ENCODE assay signal across 18 cellular contexts in the genomic region with DNA sequence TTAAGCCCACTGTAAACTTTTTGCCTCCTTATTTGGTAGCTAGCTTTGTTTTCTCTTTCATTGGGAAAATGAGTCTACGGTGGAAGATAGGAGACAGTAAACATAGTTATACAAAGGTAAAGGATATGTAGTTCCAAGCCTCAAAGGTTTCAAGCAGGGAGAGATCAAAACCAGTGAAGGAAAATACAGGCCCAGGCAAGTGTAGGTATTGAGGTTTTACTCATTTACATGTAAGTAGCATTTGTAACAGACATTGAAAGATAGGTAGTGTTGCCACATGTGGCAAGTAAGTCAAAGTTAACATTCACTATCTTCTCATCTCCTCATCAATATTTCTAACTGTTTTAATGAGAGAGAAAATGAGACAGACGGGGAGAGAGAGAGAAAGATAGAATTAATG.
A peak's percentile ranks its signal among the peaks of the same experiment; 100 is the strongest.
DNase-seq lines count a peak whose midpoint lies in the region; FAIRE-seq and TF ChIP-seq lines count a peak whose summit lies in the region.
"Had no signal": no experiment of that assay in that cellular context is flagged by ENCODE, and none has a peak within 500 bp of the region (broad histone marks: within the 10 kb centered on the region; RNA-seq: fewer than 3 reads in every experiment).

No MANE protein-coding gene starts in this region.

- H3K36me3 ChIP-seq in bronchial epithelial cell (ENCODE audit: control insufficient read depth, insufficient read depth, low read length) = no peaks in the 10 kb centered on the region
- H3K36me3 ChIP-seq: BLaER1 had no signal

- H3K4me3 ChIP-seq in bronchial epithelial cell (ENCODE audit: low read depth, low read length) = no peak overlapping the region
- H3K4me3 ChIP-seq: BLaER1, GM23248 had no signal

- peak overlapping the region; percentile 41 for H3K27ac ChIP-seq in epithelial cell of prostate
- H3K27ac ChIP-seq: BLaER1, C4-2B, GM23248 had no signal

- TF ChIP-seq POLR2A in GM12891 (IDR thresholded peaks at IDR 0.05; ENCODE audit: low read depth, low read length) = no peak

- FAIRE-seq in GM12891 (lab: Jason Lieb, UNC) = peak; percentile 52
- FAIRE-seq in GM19239 (lab: Jason Lieb, UNC) = peak; percentile 74
- no peak for FAIRE-seq in bronchial epithelial cell (lab: Jason Lieb, UNC)
- FAIRE-seq: G401.6 had no signal

- intact Hi-C loops in posterior cingulate gyrus (cut with DNase I) = no loop called here

- no peaks in the 10 kb centered on the region for H3K27me3 ChIP-seq in bronchial epithelial cell (ENCODE audit: control insufficient read depth, insufficient read depth, low read length)

- TF ChIP-seq CTCF in bronchial epithelial cell (IDR thresholded peaks at IDR 0.05; ENCODE audit: insufficient read depth, low read length, severe bottlenecking) = no peak

- no peak for DNase-seq in GM12891 (ENCODE audit: insufficient read length, low spot score)
- no peak for DNase-seq in GM19239 (ENCODE audit: insufficient read length, low spot score)
- peak; percentile 72 for DNase-seq in bronchial epithelial cell (ENCODE audit: low read depth)
- DNase-seq in epithelial cell of prostate (ENCODE audit: low read depth, low spot score) = peak; percentile 8
- no peak for DNase-seq in germinal center (ENCODE audit: low spot score)
- no peak for DNase-seq in activated CD4-positive, CD25-positive, alpha-beta regulatory T cell (lab: John Stamatoyannopoulos, UW)
- DNase-seq in stimulated activated CD4-positive, alpha-beta T cell treated with anti-CD3 and anti-CD28 coated beads, Interleukin-2, amount 100 ng/mL, for 24 hours = no peak
- no peak for DNase-seq in posterior cingulate gyrus
- DNase-seq: Caco-2; CD4-positive, CD25-positive, alpha-beta regulatory T cell; CD8-positive, alpha-beta T cell; DMS153; DND-41; GM23248; H9 had no signal

TF ChIP-seq in GM12891, 5 proteins besides CTCF, POLR2A, EP300 and RAD21:
- no peak for TF ChIP-seq POU2F2 (IDR thresholded peaks at IDR 0.05; ENCODE audit: low read depth, low read length)
- no peak for TF ChIP-seq TAF1 (IDR thresholded peaks at IDR 0.05; ENCODE audit: low read depth, low read length)
- no peak for TF ChIP-seq SPI1 (IDR thresholded peaks at IDR 0.05; ENCODE audit: low read depth, low read length)
- no peak for TF ChIP-seq PAX5 (IDR thresholded peaks at IDR 0.05; ENCODE audit: insufficient read depth, low read length, severe bottlenecking)
- TF ChIP-seq POLR2AphosphoS5 (IDR thresholded peaks at IDR 0.05; ENCODE audit: low read depth, low read length) = no peak

Comparison
In these comparisons a context has a peak if more than half of its experiments do, and no peak if none do; other contexts are left out.
1. DNase-seq: peak in bronchial epithelial cell (single experiment) and epithelial cell of prostate (single experiment); none in GM12891 (single experiment), GM19239 (single experiment), germinal center (single experiment), activated CD4-positive, CD25-positive, alpha-beta regulatory T cell (0 of 4), stimulated activated CD4-positive, alpha-beta T cell treated with anti-CD3 and anti-CD28 coated beads, Interleukin-2, amount 100 ng/mL, for 24 hours (0 of 2) and posterior cingulate gyrus (0 of 10).